12 cellular contexts compared by ENCODE assay signal in genomic region chr11:113505541-113506375, GRCh38. TPM values are rescaled to one million over a fixed set of nuclear protein-coding genes. Genes with fewer than 3 reads are reported as not detected.
DNase-seq lines count a peak whose midpoint lies in the region; ATAC-seq and TF ChIP-seq lines count a peak whose summit lies in the region.
"Had no signal": no experiment of that assay in that cellular context is flagged by ENCODE, and none has a peak within 500 bp of the region (broad histone marks: within the 10 kb centered on the region; RNA-seq: fewer than 3 reads in every experiment).

No MANE protein-coding gene starts in this region.

- H2AFZ ChIP-seq in GM23248 = no peak overlapping the region

- 28 to 32% methylated on average over 12 of the region's 12 CpGs for WGBS in GM23248 (ENCODE audit: low coverage in 1 of 2, low lambda C conversion rate in 2 of 2, missing lambda C conversion rate in 2 of 2), 2 experiments
- 50 to 55% (median 53%) methylated on average over 12 of the region's 12 CpGs for WGBS in ovary, 3 donors

- H3K27me3 ChIP-seq in GM23248 (replicated peaks; ENCODE audit: insufficient read depth) = peaks cover 29% of the 10 kb centered on the region; the same call in 1 of the 2 replicates
- no peaks in the 10 kb centered on the region for H3K27me3 ChIP-seq in ovary

- CTCF ChIA-PET in RWPE1 (lab: Yijun Ruan, JAX) = interaction anchor here (0.6 kb wide), 1 partner anchor 28 kb away, joined by 6 read pairs; no protein-coding TSS in a partner anchor

- peaks cover 13% of the 10 kb centered on the region for H3K4me1 ChIP-seq in GM23248 (ENCODE audit: insufficient read depth)
- no peaks in the 10 kb centered on the region for H3K4me1 ChIP-seq in ovary (ENCODE audit: insufficient read depth)

- no peaks in the 10 kb centered on the region for H3K79me2 ChIP-seq in GM23248 (ENCODE audit: insufficient read depth)

- 0 out of 2 replicates have a peak overlapping the region, but pooled peaks have one; percentile 36 for H3K9ac ChIP-seq in GM23248

- H3K27ac ChIP-seq in GM23248 = peak overlapping the region; percentile 68
- H3K27ac ChIP-seq in RWPE1 = no peak overlapping the region
- H3K27ac ChIP-seq in ovary = no peak overlapping the region

- peaks cover 19% of the 10 kb centered on the region for H3K27me3 Mint-ChIP-seq in activated CD4-positive, alpha-beta T cell treated with anti-CD3 and anti-CD28 coated beads, Interleukin-2, amount 10 ng/mL, durations not matched to agents 24 days and 14 days

- no peak for TF ChIP-seq EP300 in ovary (IDR thresholded peaks at IDR 0.05)

- no peak overlapping the region for H3K4me3 ChIP-seq in GM23248
- H3K4me3 ChIP-seq in ovary = no peak overlapping the region

- POLR2A ChIA-PET in RWPE1 (lab: Yijun Ruan, JAX; ENCODE audit: low non-redundant PET) = no interaction called here

- no peak for TF ChIP-seq POLR2A in ovary (IDR thresholded peaks at IDR 0.05)

- no peak overlapping the region for H3K4me3 Mint-ChIP-seq in activated CD4-positive, alpha-beta T cell treated with anti-CD3 and anti-CD28 coated beads, Interleukin-2, amount 10 ng/mL, durations not matched to agents 24 days and 14 days
- H3K4me3 Mint-ChIP-seq: nephron had no signal

- H3K9me3 ChIP-seq in GM23248 (ENCODE audit: low read depth) (no peaks in the 10 kb centered on the region), ovary (no peaks in the 10 kb centered on the region)

- H3K27ac Mint-ChIP-seq in activated CD4-positive, alpha-beta T cell treated with anti-CD3 and anti-CD28 coated beads, Interleukin-2, amount 10 ng/mL, durations not matched to agents 24 days and 14 days = no peak overlapping the region

- H3K36me3 Mint-ChIP-seq in activated CD4-positive, alpha-beta T cell treated with anti-CD3 and anti-CD28 coated beads, Interleukin-2, amount 10 ng/mL, durations not matched to agents 24 days and 14 days (ENCODE audit: low read depth) = no peaks in the 10 kb centered on the region

- ATAC-seq in GM18520 (IDR thresholded peaks at IDR 0.05; ENCODE audit: unreplicated experiment) (no peak), HG03095 (IDR thresholded peaks at IDR 0.05; ENCODE audit: unreplicated experiment) (no peak)

- H3K9me3 Mint-ChIP-seq in activated CD4-positive, alpha-beta T cell treated with anti-CD3 and anti-CD28 coated beads, Interleukin-2, amount 10 ng/mL, durations not matched to agents 24 days and 14 days = peaks cover 3% of the 10 kb centered on the region
- H3K9me3 Mint-ChIP-seq: nephron had no signal

- no peak for TF ChIP-seq CTCF in RWPE1 (conservative IDR thresholded peaks at IDR 0.05; ENCODE audit: low read depth)
- no peak for TF ChIP-seq CTCF in ovary (IDR thresholded peaks at IDR 0.05)

- intact Hi-C loops in ovary (cut with DNase I) = no loop called here
- intact Hi-C loops in activated CD4-positive, alpha-beta T cell treated with anti-CD3 and anti-CD28 coated beads, Interleukin-2, amount 10 ng/mL, durations not matched to agents 24 days and 14 days (cut with micrococcal nuclease) = no loop called here

- H4K20me1 ChIP-seq in GM23248 (ENCODE audit: insufficient read depth) = no peaks in the 10 kb centered on the region

- H3K36me3 ChIP-seq in GM23248 (ENCODE audit: low read depth) (no peaks in the 10 kb centered on the region), ovary (no peaks in the 10 kb centered on the region)

- no peaks in the 10 kb centered on the region for H3K4me1 Mint-ChIP-seq in activated CD4-positive, alpha-beta T cell treated with anti-CD3 and anti-CD28 coated beads, Interleukin-2, amount 10 ng/mL, durations not matched to agents 24 days and 14 days

- H3F3A ChIP-seq in GM23248 (ENCODE audit: insufficient read depth) = peaks cover 15% of the 10 kb centered on the region; the same call in 1 of the 2 replicates

- H3K9me2 ChIP-seq in GM23248 (ENCODE audit: insufficient read depth) = no peaks in the 10 kb centered on the region

- peak; percentile 96 for DNase-seq in GM23248
- peak; percentile 36 for DNase-seq in RWPE1 (ENCODE audit: low spot score)
- DNase-seq in foreskin melanocyte = peak; percentile 97
- peak; percentile 48 for DNase-seq in renal cortical epithelial cell (ENCODE audit: low read depth)
- DNase-seq in ovary = no peak
- no peak for DNase-seq in activated CD4-positive, alpha-beta T cell treated with anti-CD3 and anti-CD28 coated beads, Interleukin-2, amount 10 ng/mL, durations not matched to agents 24 days and 14 days
- DNase-seq: cortex of kidney, HCEC 1CT, NCI-H1930 had no signal

- no peak overlapping the region for H3K4me2 ChIP-seq in GM23248 (ENCODE audit: unreplicated experiment)

- in situ Hi-C loops in GM23248 (cut with MboI) = no loop called here

RNA-seq across cellular contexts. Expression of gene DRD2, which starts 30.6 kb away (rescaled TPM):
- total RNA-seq in GM23248 (2014; rRNA removed; shearing (Covaris generic)) = not detected in 2 replicates
- polyA plus RNA-seq in GM23248 (2016; fragmentation: Nextera tagmentation; extraction: Ambion mirVana) (0.19 TPM in 1 of 2 replicates, not detected in the other), ovary (under 1 TPM; 0.02 to 0.07 TPM)
- total RNA-seq in renal cortical epithelial cell (not detected in 2 replicates), ovary (1 to 10 TPM in 1 of 7 donors, under 1 TPM in 4, not detected in 2; 0.15 to 1.0 (median 0.38) TPM)
- not detected in 2 replicates for total RNA-seq in activated CD4-positive, alpha-beta T cell treated with anti-CD3 and anti-CD28 coated beads, Interleukin-2, amount 10 ng/mL, durations not matched to agents 24 days and 14 days

Comparison
In these comparisons a context has a peak if more than half of its experiments do, and no peak if none do; other contexts are left out.
1. DNase-seq: peak in GM23248 (single experiment), RWPE1 (single experiment), foreskin melanocyte (single experiment) and renal cortical epithelial cell (single experiment); none in ovary (0 of 5) and activated CD4-positive, alpha-beta T cell treated with anti-CD3 and anti-CD28 coated beads, Interleukin-2, amount 10 ng/mL, durations not matched to agents 24 days and 14 days (single experiment).